26 cellular contexts compared by ENCODE assay signal in the genomic region with DNA sequence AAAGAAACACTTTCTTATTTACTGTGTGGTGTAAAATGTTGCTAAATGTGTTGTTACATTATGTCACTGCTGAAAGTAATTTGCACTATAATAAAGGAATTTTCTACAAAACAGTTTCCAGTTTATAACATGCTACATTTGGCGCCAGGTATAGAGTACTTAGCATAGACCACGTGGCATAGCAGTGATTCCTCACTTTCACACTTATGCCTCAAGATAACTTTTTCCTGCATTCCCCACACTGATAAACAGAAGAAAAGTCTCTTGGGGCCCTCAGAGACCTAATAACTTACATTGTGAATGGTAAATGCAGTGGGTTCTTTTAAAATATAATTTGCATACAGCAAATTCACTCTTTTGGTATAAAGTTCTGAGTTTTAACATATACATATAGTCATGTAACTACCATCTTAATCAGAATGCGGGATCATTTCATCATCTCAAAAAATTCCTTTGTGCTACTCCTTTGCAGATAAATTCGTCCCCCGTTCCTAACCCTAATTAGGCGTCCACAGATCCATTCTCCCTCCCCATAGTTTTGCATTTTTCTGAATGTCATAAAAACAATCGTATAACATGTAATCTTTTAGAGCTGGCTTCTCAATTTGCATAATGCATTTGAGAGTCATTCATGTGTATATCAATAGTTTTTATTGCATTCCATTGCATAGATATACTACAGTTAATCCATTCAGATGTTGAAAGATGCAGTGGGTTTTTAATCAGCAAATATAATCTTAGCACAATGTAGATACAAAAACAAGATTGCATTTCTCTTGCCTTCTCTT.
"Had no signal": no experiment of that assay in that cellular context is flagged by ENCODE, and none has a peak within 500 bp of the region (broad histone marks: within the 10 kb centered on the region; RNA-seq: fewer than 3 reads in every experiment).

No MANE protein-coding gene starts in this region.

- H3K36me3 Mint-ChIP-seq: immature natural killer cell; naive thymus-derived CD4-positive, alpha-beta T cell; natural killer cell treated with Interleukin-12 subunit alpha and Interleukin-12 subunit beta and Interleukin-15 and Interleukin-18, amount 100 ng/mL, for 72 hours had no signal

- H3K27ac Mint-ChIP-seq: naive thymus-derived CD4-positive, alpha-beta T cell; natural killer cell treated with Interleukin-12 subunit alpha and Interleukin-12 subunit beta and Interleukin-15 and Interleukin-18, amount 100 ng/mL, for 72 hours; stimulated activated naive CD8-positive, alpha-beta T cell treated with anti-CD3 and anti-CD28 coated beads, Interleukin-15, Interleukin-2, amounts not matched to agents 100 ng/mL and 50 ng/mL, for 24 hours had no signal

- H3K4me1 Mint-ChIP-seq: immature natural killer cell; naive thymus-derived CD4-positive, alpha-beta T cell had no signal

- H3K9me3 ChIP-seq: left lung, lower lobe of right lung, mucosa of descending colon, pancreas, prostate gland, tibial nerve, uterus had no signal

- H3K4me1 ChIP-seq: lower lobe of right lung, prostate gland, uterus had no signal

- DNase-seq: hypothalamus; immature natural killer cell; kidney; left colon; left lung; lower lobe of right lung; midbrain; mucosa of descending colon; naive thymus-derived CD4-positive, alpha-beta T cell; nucleus accumbens; pancreas; posterior cingulate gyrus; retina; right cardiac atrium; stimulated activated CD4-positive, alpha-beta T cell treated with anti-CD3 and anti-CD28 coated beads, Interleukin-12 subunit alpha, Interleukin-12 subunit beta, amount 100 ng/mL, for 4 hours; stimulated activated CD4-positive, alpha-beta T cell treated with anti-CD3 and anti-CD28 coated beads, Interleukin-15, amount 100 ng/mL, for 24 hours; stimulated activated CD4-positive, alpha-beta T cell treated with anti-CD3 and anti-CD28 coated beads, Interleukin-2, amount 100 ng/mL, for 24 hours; stimulated activated CD4-positive, alpha-beta T cell treated with anti-CD3 and anti-CD28 coated beads, Interleukin-4, amount 100 ng/mL, for 1 hour; stimulated activated naive CD4-positive, alpha-beta T cell; uterus had no signal

- H3K4me3 Mint-ChIP-seq: immature natural killer cell; naive thymus-derived CD4-positive, alpha-beta T cell; natural killer cell treated with Interleukin-12 subunit alpha and Interleukin-12 subunit beta and Interleukin-15 and Interleukin-18, amount 100 ng/mL, for 72 hours; stimulated activated naive CD8-positive, alpha-beta T cell treated with anti-CD3 and anti-CD28 coated beads, Interleukin-15, Interleukin-2, amounts not matched to agents 100 ng/mL and 50 ng/mL, for 24 hours; type B pancreatic cell had no signal

- H3K27me3 Mint-ChIP-seq: type B pancreatic cell had no signal

- H3K27ac ChIP-seq: left lung, lower lobe of right lung, pancreas, prostate gland, tibial nerve, uterus had no signal

- H3K4me3 ChIP-seq: left lung, lower lobe of right lung, mucosa of descending colon, pancreas, prostate gland, skin epidermis, tibial nerve, uterus had no signal

- H3K27me3 ChIP-seq: left lung, pancreas, tibial nerve, uterus had no signal

- H3K36me3 ChIP-seq: uterus had no signal

- H3K9me3 Mint-ChIP-seq: immature natural killer cell; naive thymus-derived CD4-positive, alpha-beta T cell; natural killer cell treated with Interleukin-12 subunit alpha and Interleukin-12 subunit beta and Interleukin-15 and Interleukin-18, amount 100 ng/mL, for 72 hours; stimulated activated naive CD8-positive, alpha-beta T cell treated with anti-CD3 and anti-CD28 coated beads, Interleukin-15, Interleukin-2, amounts not matched to agents 100 ng/mL and 50 ng/mL, for 24 hours; type B pancreatic cell had no signal
